In the genomic region with DNA sequence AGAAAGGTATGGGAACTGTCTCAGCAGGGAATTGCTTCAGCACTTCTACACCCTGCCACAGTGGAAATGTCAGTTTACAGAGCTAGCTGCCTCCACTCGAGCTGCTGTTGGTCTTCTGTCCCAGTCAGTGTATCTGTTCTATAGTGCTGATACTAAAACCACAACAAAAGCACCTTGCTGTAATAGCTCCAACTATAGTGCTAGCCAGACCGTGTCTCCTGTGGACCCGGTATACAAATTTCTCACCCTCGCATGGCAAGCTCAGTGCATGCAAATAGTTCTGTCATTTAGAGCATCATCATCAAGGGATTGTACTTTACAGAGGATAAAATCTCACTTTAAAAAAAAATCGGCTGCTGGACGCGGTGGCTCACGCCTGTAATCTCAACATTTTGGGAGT, we compare ENCODE assay signal across 1 cellular context.
TF ChIP-seq lines count a peak whose summit lies in the region.

No MANE protein-coding gene starts in this region.

TF ChIP-seq in GM12878, 131 proteins besides CTCF, POLR2A, EP300 and RAD21 (continued from another document and continues in another):
- no peak for TF ChIP-seq ELK1 (IDR thresholded peaks at IDR 0.05; ENCODE audit: low read depth, low read length)
- no peak for TF ChIP-seq ZBTB33 (IDR thresholded peaks at IDR 0.05)
- TF ChIP-seq KAT2A (conservative IDR thresholded peaks at IDR 0.05; ENCODE audit: control insufficient read depth, low read depth, low read length): no peak
- no peak for TF ChIP-seq ZBED1 (IDR thresholded peaks at IDR 0.05; ENCODE audit: borderline replicate concordance)
- TF ChIP-seq, protein P1, sequence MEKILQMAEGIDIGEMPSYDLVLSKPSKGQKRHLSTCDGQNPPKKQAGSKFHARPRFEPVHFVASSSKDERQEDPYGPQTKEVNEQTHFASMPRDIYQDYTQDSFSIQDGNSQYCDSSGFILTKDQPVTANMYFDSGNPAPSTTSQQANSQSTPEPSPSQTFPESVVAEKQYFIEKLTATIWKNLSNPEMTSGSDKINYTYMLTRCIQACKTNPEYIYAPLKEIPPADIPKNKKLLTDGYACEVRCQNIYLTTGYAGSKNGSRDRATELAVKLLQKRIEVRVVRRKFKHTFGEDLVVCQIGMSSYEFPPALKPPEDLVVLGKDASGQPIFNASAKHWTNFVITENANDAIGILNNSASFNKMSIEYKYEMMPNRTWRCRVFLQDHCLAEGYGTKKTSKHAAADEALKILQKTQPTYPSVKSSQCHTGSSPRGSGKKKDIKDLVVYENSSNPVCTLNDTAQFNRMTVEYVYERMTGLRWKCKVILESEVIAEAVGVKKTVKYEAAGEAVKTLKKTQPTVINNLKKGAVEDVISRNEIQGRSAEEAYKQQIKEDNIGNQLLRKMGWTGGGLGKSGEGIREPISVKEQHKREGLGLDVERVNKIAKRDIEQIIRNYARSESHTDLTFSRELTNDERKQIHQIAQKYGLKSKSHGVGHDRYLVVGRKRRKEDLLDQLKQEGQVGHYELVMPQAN (conservative IDR thresholded peaks at IDR 0.05): no peak
- TF ChIP-seq HDGF (IDR thresholded peaks at IDR 0.05): no peak
- TF ChIP-seq IKZF1 (conservative IDR thresholded peaks at IDR 0.05): no peak
- TF ChIP-seq RELB (IDR thresholded peaks at IDR 0.05; ENCODE audit: low read depth): peak; percentile 42; the same call in 1 of the 2 replicates
- no peak for TF ChIP-seq IRF4 (IDR thresholded peaks at IDR 0.05; ENCODE audit: low read depth, low read length)
- TF ChIP-seq KLF5 (IDR thresholded peaks at IDR 0.05; ENCODE audit: partially characterized antibody): no peak
- no peak for TF ChIP-seq YBX1 (IDR thresholded peaks at IDR 0.05)
- TF ChIP-seq EZH2 (IDR thresholded peaks at IDR 0.05; ENCODE audit: borderline replicate concordance, control insufficient read depth, low read depth, low read length): no peak
- no peak for TF ChIP-seq ZNF622 (IDR thresholded peaks at IDR 0.05)
- no peak for TF ChIP-seq NR2C2 (IDR thresholded peaks at IDR 0.05; ENCODE audit: borderline replicate concordance, control insufficient read depth, insufficient read length, low read depth)
- TF ChIP-seq SMC3 (IDR thresholded peaks at IDR 0.05; ENCODE audit: borderline replicate concordance, low read length): no peak
- 0 out of 2 replicates have a peak, but pooled peaks have one; percentile 61 for TF ChIP-seq CBFB (IDR thresholded peaks at IDR 0.05; ENCODE audit: low read depth)
- no peak for TF ChIP-seq NR2C1 (IDR thresholded peaks at IDR 0.05)
- TF ChIP-seq POLR2AphosphoS2 (IDR thresholded peaks at IDR 0.05; ENCODE audit: low read depth, low read length): no peak
- TF ChIP-seq BRCA1 (IDR thresholded peaks at IDR 0.05; ENCODE audit: low read depth, low read length): no peak
- no peak for TF ChIP-seq EGR1 (IDR thresholded peaks at IDR 0.05; ENCODE audit: borderline replicate concordance in 1 of 2, low read depth in 2 of 2, low read length in 2 of 2)
- peak; percentile 95 for TF ChIP-seq PAX5 (IDR thresholded peaks at IDR 0.05; ENCODE audit: borderline replicate concordance, low read depth, low read length)
- TF ChIP-seq, protein P2, sequence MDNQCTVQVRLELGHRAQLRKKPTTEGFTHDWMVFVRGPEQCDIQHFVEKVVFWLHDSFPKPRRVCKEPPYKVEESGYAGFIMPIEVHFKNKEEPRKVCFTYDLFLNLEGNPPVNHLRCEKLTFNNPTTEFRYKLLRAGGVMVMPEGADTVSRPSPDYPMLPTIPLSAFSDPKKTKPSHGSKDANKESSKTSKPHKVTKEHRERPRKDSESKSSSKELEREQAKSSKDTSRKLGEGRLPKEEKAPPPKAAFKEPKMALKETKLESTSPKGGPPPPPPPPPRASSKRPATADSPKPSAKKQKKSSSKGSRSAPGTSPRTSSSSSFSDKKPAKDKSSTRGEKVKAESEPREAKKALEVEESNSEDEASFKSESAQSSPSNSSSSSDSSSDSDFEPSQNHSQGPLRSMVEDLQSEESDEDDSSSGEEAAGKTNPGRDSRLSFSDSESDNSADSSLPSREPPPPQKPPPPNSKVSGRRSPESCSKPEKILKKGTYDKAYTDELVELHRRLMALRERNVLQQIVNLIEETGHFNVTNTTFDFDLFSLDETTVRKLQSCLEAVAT (IDR thresholded peaks at IDR 0.05): no peak
- no peak for TF ChIP-seq REST (IDR thresholded peaks at IDR 0.05; ENCODE audit: low read depth, low read length)
- no peak for TF ChIP-seq NRF1 (conservative IDR thresholded peaks at IDR 0.05; ENCODE audit: low read depth, low read length)
- 0 out of 2 replicates have a peak, but pooled peaks have one; percentile 36 for TF ChIP-seq SREBF2 (IDR thresholded peaks at IDR 0.05; ENCODE audit: low read length)
- no peak for TF ChIP-seq ZNF274 (IDR thresholded peaks at IDR 0.05; ENCODE audit: insufficient read depth, insufficient read length)
- no peak for TF ChIP-seq CUX1 (IDR thresholded peaks at IDR 0.05; ENCODE audit: insufficient replicate concordance, low read depth, low read length)
- TF ChIP-seq NR2F1 (conservative IDR thresholded peaks at IDR 0.05): no peak
- TF ChIP-seq CBX5 (IDR thresholded peaks at IDR 0.05; ENCODE audit: low read depth): no peak; the same call in 1 of the 2 replicates
- TF ChIP-seq IRF3 (IDR thresholded peaks at IDR 0.05): no peak
- no peak for TF ChIP-seq MTA3 (IDR thresholded peaks at IDR 0.05; ENCODE audit: borderline replicate concordance, low read length)
- no peak; the same call in 1 of the 2 replicates for TF ChIP-seq SMARCA5 (IDR thresholded peaks at IDR 0.05)
- TF ChIP-seq LARP7 (IDR thresholded peaks at IDR 0.05): no peak
- no peak for TF ChIP-seq JUND (IDR thresholded peaks at IDR 0.05; ENCODE audit: low read depth, low read length)
- TF ChIP-seq E2F4 (IDR thresholded peaks at IDR 0.05; ENCODE audit: low read depth, low read length): no peak
- TF ChIP-seq, protein P3, sequence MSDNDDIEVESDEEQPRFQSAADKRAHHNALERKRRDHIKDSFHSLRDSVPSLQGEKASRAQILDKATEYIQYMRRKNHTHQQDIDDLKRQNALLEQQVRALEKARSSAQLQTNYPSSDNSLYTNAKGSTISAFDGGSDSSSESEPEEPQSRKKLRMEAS (IDR thresholded peaks at IDR 0.05; ENCODE audit: low read depth, low read length): no peak
- no peak for TF ChIP-seq ZZZ3 (IDR thresholded peaks at IDR 0.05; ENCODE audit: control insufficient read depth, insufficient read length, low read depth)
- TF ChIP-seq ESRRA (IDR thresholded peaks at IDR 0.05; ENCODE audit: low read length): no peak
- TF ChIP-seq EED (IDR thresholded peaks at IDR 0.05; ENCODE audit: low read depth): no peak; the same call in 1 of the 2 replicates
- no peak for TF ChIP-seq ZNF384 (IDR thresholded peaks at IDR 0.05; ENCODE audit: borderline replicate concordance, low read depth, low read length)
- no peak for TF ChIP-seq HDAC2 (IDR thresholded peaks at IDR 0.05)
